Comparison of ENCODE assay signal across 8 cellular contexts in genomic region chr11:120168108-120168959, GRCh38. TPM values are rescaled to one million over a fixed set of nuclear protein-coding genes. Genes with fewer than 3 reads are reported as not detected.
A peak's percentile ranks its signal among the peaks of the same experiment; 100 is the strongest.
DNase-seq lines count a peak whose midpoint lies in the region; ATAC-seq lines count a peak whose summit lies in the region.

No MANE protein-coding gene starts in this region.

- in situ Hi-C loops in HAP-1 (cut with MboI; ENCODE audit: low sequenced_read_pairs), result no loop called here

- no peak overlapping the region for H3K27ac Mint-ChIP-seq in activated naive CD8-positive, alpha-beta T cell treated with anti-CD3 and anti-CD28 coated beads, Interleukin-2, amount 10 ng/mL, durations not matched to agents 7 days and 5 days

- H3K4me1 ChIP-seq in HAP-1, result peaks cover 4% of the 10 kb centered on the region; the same call in 1 of the 2 replicates

- no peak for ATAC-seq in activated naive CD8-positive, alpha-beta T cell treated with anti-CD3 and anti-CD28 coated beads, Interleukin-2, amount 10 ng/mL, durations not matched to agents 7 days and 5 days (ENCODE audit: low read depth)
- no peak for ATAC-seq in HG02884 (IDR thresholded peaks at IDR 0.05; ENCODE audit: unreplicated experiment)

- peaks cover 11% of the 10 kb centered on the region for H3K27me3 ChIP-seq in HAP-1 (ENCODE audit: low read depth)

- POLR2A ChIA-PET in activated naive CD8-positive, alpha-beta T cell treated with anti-CD3 and anti-CD28 coated beads, Interleukin-2, amount 10 ng/mL, durations not matched to agents 7 days and 5 days (lab: Charles Lee), result interaction anchor here (0.7 kb wide), 1 partner anchor 1557 kb away, joined by 3 read pairs; no protein-coding TSS in a partner anchor

- peaks cover 6% of the 10 kb centered on the region for H3K4me1 Mint-ChIP-seq in activated naive CD8-positive, alpha-beta T cell treated with anti-CD3 and anti-CD28 coated beads, Interleukin-2, amount 10 ng/mL, durations not matched to agents 7 days and 5 days

- H3K9me3 ChIP-seq in HAP-1, result no peaks in the 10 kb centered on the region

- H3K4me3 Mint-ChIP-seq in activated naive CD8-positive, alpha-beta T cell treated with anti-CD3 and anti-CD28 coated beads, Interleukin-2, amount 10 ng/mL, durations not matched to agents 7 days and 5 days, result peak overlapping the region; percentile 77

- peak overlapping the region; percentile 40 for H3K4me3 ChIP-seq in HAP-1
- H3K4me3 ChIP-seq in iPS-11a (ENCODE audit: low read depth, low read length), result peak overlapping the region; percentile 33
- peak overlapping the region; percentile 29 to 49 (median 40) for H3K4me3 ChIP-seq in skin epidermis

- H3K36me3 Mint-ChIP-seq in activated naive CD8-positive, alpha-beta T cell treated with anti-CD3 and anti-CD28 coated beads, Interleukin-2, amount 10 ng/mL, durations not matched to agents 7 days and 5 days, result no peaks in the 10 kb centered on the region

- DNase-seq in HAP-1 (ENCODE audit: low spot score in 2 of 2), result no peak
- DNase-seq in activated naive CD8-positive, alpha-beta T cell treated with anti-CD3 and anti-CD28 coated beads, Interleukin-2, amount 10 ng/mL, durations not matched to agents 7 days and 5 days, result no peak
- no peak for DNase-seq in NCI-H2227 treated with DMSO at 0.1 percent for 48 hours (lab: John Stamatoyannopoulos, UW)
- no peak for DNase-seq in activated effector memory CD4-positive, alpha-beta T cell treated with anti-CD3 and anti-CD28 coated beads, Interleukin-2, amount 50 U/mL, for 16 hours
- DNase-seq in A172 (ENCODE audit: low spot score), result no peak

- H3K27ac ChIP-seq in skin epidermis, result peak overlapping the region in 19 of 21 experiments; percentile 45 to 86 (median 76)

- peaks cover 69% of the 10 kb centered on the region for H3K27me3 Mint-ChIP-seq in activated naive CD8-positive, alpha-beta T cell treated with anti-CD3 and anti-CD28 coated beads, Interleukin-2, amount 10 ng/mL, durations not matched to agents 7 days and 5 days

- H3K36me3 ChIP-seq in HAP-1 (replicated peaks), result no peaks in the 10 kb centered on the region

- H3K9me3 Mint-ChIP-seq in activated naive CD8-positive, alpha-beta T cell treated with anti-CD3 and anti-CD28 coated beads, Interleukin-2, amount 10 ng/mL, durations not matched to agents 7 days and 5 days, result no peaks in the 10 kb centered on the region

RNA-seq across cellular contexts. Expression of gene TRIM29, which starts 30.4 kb away (rescaled TPM):
- not detected for total RNA-seq in activated naive CD8-positive, alpha-beta T cell treated with anti-CD3 and anti-CD28 coated beads, Interleukin-2, amount 10 ng/mL, durations not matched to agents 7 days and 5 days
- total RNA-seq in A172 (2014; rRNA removed; shearing (Covaris generic)), result 3.0 and 10.2 TPM in 2 replicates

RNA-seq across cellular contexts. Expression of gene OAF, which starts 42.5 kb away (rescaled TPM):
- 1 to 10 TPM; 2.4 to 5.5 TPM for total RNA-seq in activated naive CD8-positive, alpha-beta T cell treated with anti-CD3 and anti-CD28 coated beads, Interleukin-2, amount 10 ng/mL, durations not matched to agents 7 days and 5 days
- 45.9 and 57.6 TPM in 2 replicates for total RNA-seq in A172 (2014; rRNA removed; shearing (Covaris generic))
